1 cellular context compared by ENCODE assay signal in the genomic region with DNA sequence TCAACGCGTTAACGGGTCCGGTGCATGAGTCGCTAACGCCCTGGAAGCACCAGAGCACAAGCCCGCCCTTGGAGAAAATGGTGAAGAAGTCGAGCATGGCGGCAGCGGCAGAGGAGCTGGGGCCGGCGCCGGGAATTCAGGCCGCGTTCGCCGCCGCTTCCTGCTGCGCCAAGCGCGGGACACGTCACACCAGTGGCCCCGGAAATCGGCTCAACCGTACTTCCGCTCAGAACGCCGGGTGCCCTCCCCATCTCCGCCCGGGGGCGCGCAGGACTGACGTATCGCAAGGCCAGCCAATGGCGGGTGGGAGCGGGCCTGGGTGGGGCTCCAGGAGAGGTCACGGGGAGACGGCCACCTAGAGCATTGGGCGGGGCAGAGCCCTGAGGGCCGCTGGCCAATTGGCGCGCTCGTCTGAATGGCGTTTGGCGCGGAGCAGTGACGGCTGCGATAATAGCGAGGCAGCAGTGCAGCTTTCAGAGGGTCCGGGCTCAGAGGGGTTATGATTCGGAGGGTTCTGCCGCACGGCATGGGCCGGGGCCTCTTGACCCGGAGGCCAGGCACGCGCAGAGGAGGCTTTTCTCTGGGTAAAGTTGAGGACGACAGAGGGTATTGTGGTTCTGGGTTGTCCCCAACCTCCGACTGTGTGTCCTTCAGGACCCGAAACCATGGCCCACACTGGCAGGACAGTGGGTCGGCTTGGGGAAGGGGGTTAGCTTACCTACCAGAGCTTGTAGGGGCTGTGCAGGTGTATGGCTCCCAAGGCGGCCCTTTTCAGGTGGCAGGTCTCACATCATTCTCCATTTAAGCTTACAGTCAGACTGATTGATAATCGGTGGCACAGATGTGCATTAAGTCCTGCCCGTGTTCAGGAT.
TF ChIP-seq lines count a peak whose summit lies in the region.

A gene (plus strand): TSS at position 447 of the 872 bp plus-strand sequence. CDS start 53 bp downstream, at position 500.
A gene with protein sequence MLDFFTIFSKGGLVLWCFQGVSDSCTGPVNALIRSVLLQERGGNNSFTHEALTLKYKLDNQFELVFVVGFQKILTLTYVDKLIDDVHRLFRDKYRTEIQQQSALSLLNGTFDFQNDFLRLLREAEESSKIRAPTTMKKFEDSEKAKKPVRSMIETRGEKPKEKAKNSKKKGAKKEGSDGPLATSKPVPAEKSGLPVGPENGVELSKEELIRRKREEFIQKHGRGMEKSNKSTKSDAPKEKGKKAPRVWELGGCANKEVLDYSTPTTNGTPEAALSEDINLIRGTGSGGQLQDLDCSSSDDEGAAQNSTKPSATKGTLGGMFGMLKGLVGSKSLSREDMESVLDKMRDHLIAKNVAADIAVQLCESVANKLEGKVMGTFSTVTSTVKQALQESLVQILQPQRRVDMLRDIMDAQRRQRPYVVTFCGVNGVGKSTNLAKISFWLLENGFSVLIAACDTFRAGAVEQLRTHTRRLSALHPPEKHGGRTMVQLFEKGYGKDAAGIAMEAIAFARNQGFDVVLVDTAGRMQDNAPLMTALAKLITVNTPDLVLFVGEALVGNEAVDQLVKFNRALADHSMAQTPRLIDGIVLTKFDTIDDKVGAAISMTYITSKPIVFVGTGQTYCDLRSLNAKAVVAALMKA (minus strand): TSS at position 188 of the 872 bp plus-strand sequence. CDS start 91 bp downstream, at position 97.

TF ChIP-seq in HepG2, 621 proteins besides CTCF, POLR2A, EP300 and RAD21 (continued from another document and continues in another):
- TF ChIP-seq, protein P1, sequence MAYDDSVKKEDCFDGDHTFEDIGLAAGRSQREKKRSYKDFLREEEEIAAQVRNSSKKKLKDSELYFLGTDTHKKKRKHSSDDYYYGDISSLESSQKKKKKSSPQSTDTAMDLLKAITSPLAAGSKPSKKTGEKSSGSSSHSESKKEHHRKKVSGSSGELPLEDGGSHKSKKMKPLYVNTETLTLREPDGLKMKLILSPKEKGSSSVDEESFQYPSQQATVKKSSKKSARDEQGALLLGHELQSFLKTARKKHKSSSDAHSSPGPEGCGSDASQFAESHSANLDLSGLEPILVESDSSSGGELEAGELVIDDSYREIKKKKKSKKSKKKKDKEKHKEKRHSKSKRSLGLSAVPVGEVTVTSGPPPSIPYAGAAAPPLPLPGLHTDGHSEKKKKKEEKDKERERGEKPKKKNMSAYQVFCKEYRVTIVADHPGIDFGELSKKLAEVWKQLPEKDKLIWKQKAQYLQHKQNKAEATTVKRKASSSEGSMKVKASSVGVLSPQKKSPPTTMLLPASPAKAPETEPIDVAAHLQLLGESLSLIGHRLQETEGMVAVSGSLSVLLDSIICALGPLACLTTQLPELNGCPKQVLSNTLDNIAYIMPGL (CRISPR knock-in tag; IDR thresholded peaks at IDR 0.05; ENCODE audit: borderline replicate concordance in 1 of 2, low read depth in 1 of 2) = peak; percentile 46 to 79; a peak in 3 of 4 replicates
- TF ChIP-seq MAZ (IDR thresholded peaks at IDR 0.05; ENCODE audit: borderline replicate concordance, low read depth, low read length) (peak; percentile 99), MAZ (CRISPR knock-in tag; IDR thresholded peaks at IDR 0.05; ENCODE audit: low read depth) (peak; percentile 96), MEIS1 (CRISPR knock-in tag; IDR thresholded peaks at IDR 0.05; ENCODE audit: borderline replicate concordance) (peak; percentile 75; the same call in 1 of the 2 replicates), ZSCAN20 (CRISPR knock-in tag; IDR thresholded peaks at IDR 0.05; ENCODE audit: borderline replicate concordance) (no peak), ASH2L (IDR thresholded peaks at IDR 0.05; ENCODE audit: insufficient read length, low read depth, low read length) (peak; percentile 66), HOXA3 (CRISPR knock-in tag; IDR thresholded peaks at IDR 0.05) (peak; percentile 99), TSC22D2 (CRISPR knock-in tag; IDR thresholded peaks at IDR 0.05; ENCODE audit: borderline replicate concordance) (no peak), NBN (conservative IDR thresholded peaks at IDR 0.05) (no peak), ARNTL (CRISPR knock-in tag; IDR thresholded peaks at IDR 0.05) (peak; percentile 51; the same call in 1 of the 2 replicates), THAP11 (CRISPR knock-in tag; IDR thresholded peaks at IDR 0.05) (peak; percentile 94), NFKB2 (CRISPR knock-in tag; IDR thresholded peaks at IDR 0.05; ENCODE audit: borderline replicate concordance) (0 out of 2 replicates have a peak, but pooled peaks have one; percentile 38), HNF4A (CRISPR knock-in tag; IDR thresholded peaks at IDR 0.05) (no peak; the same call in 1 of the 2 replicates), ATF1 (CRISPR knock-in tag; IDR thresholded peaks at IDR 0.05) (peak; percentile 99), ZNF775 (CRISPR knock-in tag; IDR thresholded peaks at IDR 0.05; ENCODE audit: borderline replicate concordance) (no peak), SP140L (CRISPR knock-in tag; IDR thresholded peaks at IDR 0.05; ENCODE audit: borderline replicate concordance) (no peak), ZNF441 (CRISPR knock-in tag; IDR thresholded peaks at IDR 0.05; ENCODE audit: borderline replicate concordance) (no peak), PRMT3 (CRISPR knock-in tag; IDR thresholded peaks at IDR 0.05; ENCODE audit: borderline replicate concordance, low read depth) (no peak), DMAP1 (CRISPR knock-in tag; IDR thresholded peaks at IDR 0.05) (peak; percentile 95), ZNF878 (CRISPR knock-in tag; IDR thresholded peaks at IDR 0.05) (no peak), ZNF766 (CRISPR knock-in tag; IDR thresholded peaks at IDR 0.05; ENCODE audit: borderline replicate concordance) (0 out of 2 replicates have a peak, but pooled peaks have one; percentile 67), IRF2 (CRISPR knock-in tag; IDR thresholded peaks at IDR 0.05) (0 out of 2 replicates have a peak, but pooled peaks have one; percentile 53), REL (CRISPR knock-in tag; conservative IDR thresholded peaks at IDR 0.05) (no peak), LCORL (IDR thresholded peaks at IDR 0.05) (no peak), LCORL (CRISPR knock-in tag; IDR thresholded peaks at IDR 0.05) (peak; percentile 25; the same call in 1 of the 2 replicates), RARA (CRISPR knock-in tag; IDR thresholded peaks at IDR 0.05) (no peak), MAFG (CRISPR knock-in tag; IDR thresholded peaks at IDR 0.05) (no peak), CBX1 (IDR thresholded peaks at IDR 0.05; ENCODE audit: low read depth) (peak; percentile 37), ZNF773 (CRISPR knock-in tag; IDR thresholded peaks at IDR 0.05; ENCODE audit: borderline replicate concordance) (no peak), MIER2 (CRISPR knock-in tag; IDR thresholded peaks at IDR 0.05) (peak; percentile 25; the same call in 1 of the 2 replicates), ZNF883 (CRISPR knock-in tag; IDR thresholded peaks at IDR 0.05; ENCODE audit: not compliant biosample characterization) (no peak), POGZ (CRISPR knock-in tag; IDR thresholded peaks at IDR 0.05) (peak; percentile 98), POLR2G (IDR thresholded peaks at IDR 0.05; ENCODE audit: low read depth, low read length) (peak; percentile 89), RFXANK (CRISPR knock-in tag; IDR thresholded peaks at IDR 0.05) (no peak), TAF1 (CRISPR knock-in tag; IDR thresholded peaks at IDR 0.05) (peak; percentile 80), ZNF430 (CRISPR knock-in tag; IDR thresholded peaks at IDR 0.05) (no peak; the same call in 1 of the 2 replicates), YEATS2 (CRISPR knock-in tag; IDR thresholded peaks at IDR 0.05; ENCODE audit: borderline replicate concordance) (peak; percentile 94; the same call in 1 of the 2 replicates), NCOA1 (CRISPR knock-in tag; IDR thresholded peaks at IDR 0.05) (no peak), TGIF2 (CRISPR knock-in tag; IDR thresholded peaks at IDR 0.05) (peak; percentile 85)
- TF ChIP-seq, protein P2, sequence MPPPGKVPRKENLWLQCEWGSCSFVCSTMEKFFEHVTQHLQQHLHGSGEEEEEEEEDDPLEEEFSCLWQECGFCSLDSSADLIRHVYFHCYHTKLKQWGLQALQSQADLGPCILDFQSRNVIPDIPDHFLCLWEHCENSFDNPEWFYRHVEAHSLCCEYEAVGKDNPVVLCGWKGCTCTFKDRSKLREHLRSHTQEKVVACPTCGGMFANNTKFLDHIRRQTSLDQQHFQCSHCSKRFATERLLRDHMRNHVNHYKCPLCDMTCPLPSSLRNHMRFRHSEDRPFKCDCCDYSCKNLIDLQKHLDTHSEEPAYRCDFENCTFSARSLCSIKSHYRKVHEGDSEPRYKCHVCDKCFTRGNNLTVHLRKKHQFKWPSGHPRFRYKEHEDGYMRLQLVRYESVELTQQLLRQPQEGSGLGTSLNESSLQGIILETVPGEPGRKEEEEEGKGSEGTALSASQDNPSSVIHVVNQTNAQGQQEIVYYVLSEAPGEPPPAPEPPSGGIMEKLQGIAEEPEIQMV (CRISPR knock-in tag; IDR thresholded peaks at IDR 0.05; ENCODE audit: low read depth) = 0 out of 2 replicates have a peak, but pooled peaks have one; percentile 36
- TF ChIP-seq, protein P3, sequence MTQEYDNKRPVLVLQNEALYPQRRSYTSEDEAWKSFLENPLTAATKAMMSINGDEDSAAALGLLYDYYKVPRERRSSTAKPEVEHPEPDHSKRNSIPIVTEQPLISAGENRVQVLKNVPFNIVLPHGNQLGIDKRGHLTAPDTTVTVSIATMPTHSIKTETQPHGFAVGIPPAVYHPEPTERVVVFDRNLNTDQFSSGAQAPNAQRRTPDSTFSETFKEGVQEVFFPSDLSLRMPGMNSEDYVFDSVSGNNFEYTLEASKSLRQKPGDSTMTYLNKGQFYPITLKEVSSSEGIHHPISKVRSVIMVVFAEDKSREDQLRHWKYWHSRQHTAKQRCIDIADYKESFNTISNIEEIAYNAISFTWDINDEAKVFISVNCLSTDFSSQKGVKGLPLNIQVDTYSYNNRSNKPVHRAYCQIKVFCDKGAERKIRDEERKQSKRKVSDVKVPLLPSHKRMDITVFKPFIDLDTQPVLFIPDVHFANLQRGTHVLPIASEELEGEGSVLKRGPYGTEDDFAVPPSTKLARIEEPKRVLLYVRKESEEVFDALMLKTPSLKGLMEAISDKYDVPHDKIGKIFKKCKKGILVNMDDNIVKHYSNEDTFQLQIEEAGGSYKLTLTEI (CRISPR knock-in tag; conservative IDR thresholded peaks at IDR 0.05) = no peak
- TF ChIP-seq, protein P4, sequence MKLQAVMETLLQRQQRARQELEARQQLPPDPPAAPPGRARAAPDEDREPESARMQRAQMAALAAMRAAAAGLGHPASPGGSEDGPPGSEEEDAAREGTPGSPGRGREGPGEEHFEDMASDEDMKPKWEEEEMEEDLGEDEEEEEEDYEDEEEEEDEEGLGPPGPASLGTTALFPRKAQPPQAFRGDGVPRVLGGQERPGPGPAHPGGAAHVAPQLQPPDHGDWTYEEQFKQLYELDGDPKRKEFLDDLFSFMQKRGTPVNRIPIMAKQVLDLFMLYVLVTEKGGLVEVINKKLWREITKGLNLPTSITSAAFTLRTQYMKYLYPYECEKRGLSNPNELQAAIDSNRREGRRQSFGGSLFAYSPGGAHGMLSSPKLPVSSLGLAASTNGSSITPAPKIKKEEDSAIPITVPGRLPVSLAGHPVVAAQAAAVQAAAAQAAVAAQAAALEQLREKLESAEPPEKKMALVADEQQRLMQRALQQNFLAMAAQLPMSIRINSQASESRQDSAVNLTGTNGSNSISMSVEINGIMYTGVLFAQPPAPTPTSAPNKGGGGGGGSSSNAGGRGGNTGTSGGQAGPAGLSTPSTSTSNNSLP (IDR thresholded peaks at IDR 0.05; ENCODE audit: low read depth, low read length) = 0 out of 2 replicates have a peak, but pooled peaks have one; percentile 21
- TF ChIP-seq, protein P5, sequence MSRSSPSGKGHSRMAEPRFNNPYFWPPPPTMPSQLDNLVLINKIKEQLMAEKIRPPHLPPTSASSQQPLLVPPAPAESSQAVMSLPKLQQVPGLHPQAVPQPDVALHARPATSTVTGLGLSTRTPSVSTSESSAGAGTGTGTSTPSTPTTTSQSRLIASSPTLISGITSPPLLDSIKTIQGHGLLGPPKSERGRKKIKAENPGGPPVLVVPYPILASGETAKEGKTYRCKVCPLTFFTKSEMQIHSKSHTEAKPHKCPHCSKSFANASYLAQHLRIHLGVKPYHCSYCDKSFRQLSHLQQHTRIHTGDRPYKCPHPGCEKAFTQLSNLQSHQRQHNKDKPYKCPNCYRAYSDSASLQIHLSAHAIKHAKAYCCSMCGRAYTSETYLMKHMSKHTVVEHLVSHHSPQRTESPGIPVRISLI (CRISPR knock-in tag; IDR thresholded peaks at IDR 0.05; ENCODE audit: borderline replicate concordance) = no peak
- TF ChIP-seq, protein P6, sequence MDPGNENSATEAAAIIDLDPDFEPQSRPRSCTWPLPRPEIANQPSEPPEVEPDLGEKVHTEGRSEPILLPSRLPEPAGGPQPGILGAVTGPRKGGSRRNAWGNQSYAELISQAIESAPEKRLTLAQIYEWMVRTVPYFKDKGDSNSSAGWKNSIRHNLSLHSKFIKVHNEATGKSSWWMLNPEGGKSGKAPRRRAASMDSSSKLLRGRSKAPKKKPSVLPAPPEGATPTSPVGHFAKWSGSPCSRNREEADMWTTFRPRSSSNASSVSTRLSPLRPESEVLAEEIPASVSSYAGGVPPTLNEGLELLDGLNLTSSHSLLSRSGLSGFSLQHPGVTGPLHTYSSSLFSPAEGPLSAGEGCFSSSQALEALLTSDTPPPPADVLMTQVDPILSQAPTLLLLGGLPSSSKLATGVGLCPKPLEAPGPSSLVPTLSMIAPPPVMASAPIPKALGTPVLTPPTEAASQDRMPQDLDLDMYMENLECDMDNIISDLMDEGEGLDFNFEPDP (CRISPR knock-in tag; conservative IDR thresholded peaks at IDR 0.05) = no peak
- TF ChIP-seq, protein P7, sequence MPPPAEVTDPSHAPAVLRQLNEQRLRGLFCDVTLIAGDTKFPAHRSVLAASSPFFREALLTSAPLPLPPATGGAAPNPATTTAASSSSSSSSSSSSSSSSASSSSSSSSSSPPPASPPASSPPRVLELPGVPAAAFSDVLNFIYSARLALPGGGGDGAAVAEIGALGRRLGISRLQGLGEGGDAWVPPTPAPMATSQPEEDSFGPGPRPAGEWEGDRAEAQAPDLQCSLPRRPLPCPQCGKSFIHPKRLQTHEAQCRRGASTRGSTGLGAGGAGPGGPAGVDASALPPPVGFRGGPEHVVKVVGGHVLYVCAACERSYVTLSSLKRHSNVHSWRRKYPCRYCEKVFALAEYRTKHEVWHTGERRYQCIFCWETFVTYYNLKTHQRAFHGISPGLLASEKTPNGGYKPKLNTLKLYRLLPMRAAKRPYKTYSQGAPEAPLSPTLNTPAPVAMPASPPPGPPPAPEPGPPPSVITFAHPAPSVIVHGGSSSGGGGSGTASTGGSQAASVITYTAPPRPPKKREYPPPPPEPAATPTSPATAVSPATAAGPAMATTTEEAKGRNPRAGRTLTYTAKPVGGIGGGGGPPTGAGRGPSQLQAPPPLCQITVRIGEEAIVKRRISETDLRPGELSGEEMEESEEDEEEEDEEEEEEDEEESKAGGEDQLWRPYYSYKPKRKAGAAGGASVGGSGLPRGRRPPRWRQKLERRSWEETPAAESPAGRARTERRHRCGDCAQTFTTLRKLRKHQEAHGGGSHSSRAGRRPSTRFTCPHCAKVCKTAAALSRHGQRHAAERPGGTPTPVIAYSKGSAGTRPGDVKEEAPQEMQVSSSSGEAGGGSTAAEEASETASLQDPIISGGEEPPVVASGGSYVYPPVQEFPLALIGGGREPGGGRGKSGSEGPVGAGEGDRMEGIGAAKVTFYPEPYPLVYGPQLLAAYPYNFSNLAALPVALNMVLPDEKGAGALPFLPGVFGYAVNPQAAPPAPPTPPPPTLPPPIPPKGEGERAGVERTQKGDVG (CRISPR knock-in tag; IDR thresholded peaks at IDR 0.05; ENCODE audit: borderline replicate concordance) = peak; percentile 69; the same call in 1 of the 2 replicates
- TF ChIP-seq, protein P8, sequence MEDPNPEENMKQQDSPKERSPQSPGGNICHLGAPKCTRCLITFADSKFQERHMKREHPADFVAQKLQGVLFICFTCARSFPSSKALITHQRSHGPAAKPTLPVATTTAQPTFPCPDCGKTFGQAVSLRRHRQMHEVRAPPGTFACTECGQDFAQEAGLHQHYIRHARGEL (CRISPR knock-in tag; IDR thresholded peaks at IDR 0.05) = no peak
